Comparison of ENCODE assay signal across 1 cellular context in the genomic region with DNA sequence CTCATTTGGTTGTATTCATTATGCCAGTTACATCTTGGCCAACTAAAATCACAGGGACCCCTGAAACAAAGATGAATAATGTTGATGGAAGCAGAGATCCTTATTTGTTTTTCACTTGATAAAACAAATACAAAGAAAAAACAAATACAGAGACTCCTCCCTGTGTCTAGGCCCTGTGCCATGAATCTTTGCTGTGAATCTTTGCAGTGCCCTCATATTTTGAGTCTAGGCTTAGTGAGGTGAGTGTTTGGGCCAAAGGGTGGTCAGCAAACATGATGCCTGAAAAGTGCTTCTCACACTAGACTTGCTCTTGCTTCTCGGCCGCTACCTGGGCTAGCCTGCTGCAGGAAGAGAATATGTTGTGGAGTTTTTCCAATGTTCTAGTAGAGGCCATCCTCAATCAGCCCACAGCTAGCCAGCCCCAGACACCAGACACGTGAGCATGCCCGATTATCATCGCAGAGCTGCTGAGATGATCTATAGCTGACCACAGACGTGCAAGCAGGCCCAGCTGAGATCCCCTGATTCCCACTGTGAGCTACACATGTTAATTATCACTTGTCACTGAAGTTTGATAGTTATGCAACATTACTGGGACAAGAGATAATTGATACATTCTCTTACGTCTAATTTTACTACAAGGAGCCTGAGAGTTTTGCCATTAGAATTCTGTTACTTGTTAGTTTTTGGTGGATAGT.
TF ChIP-seq lines count a peak whose summit lies in the region.

No MANE protein-coding gene starts in this region.

TF ChIP-seq in K562, 482 proteins besides CTCF, POLR2A, EP300 and RAD21 (continued from another document and continues in another):
- TF ChIP-seq RCOR1 (IDR thresholded peaks at IDR 0.05; ENCODE audit: borderline replicate concordance in 1 of 2, low read depth in 2 of 2, low read length in 2 of 2) = peak; percentile 55 to 86; a peak in 2 of 4 replicates
- no peak for TF ChIP-seq OTX1 (CRISPR knock-in tag; IDR thresholded peaks at IDR 0.05)
- TF ChIP-seq, protein P1, sequence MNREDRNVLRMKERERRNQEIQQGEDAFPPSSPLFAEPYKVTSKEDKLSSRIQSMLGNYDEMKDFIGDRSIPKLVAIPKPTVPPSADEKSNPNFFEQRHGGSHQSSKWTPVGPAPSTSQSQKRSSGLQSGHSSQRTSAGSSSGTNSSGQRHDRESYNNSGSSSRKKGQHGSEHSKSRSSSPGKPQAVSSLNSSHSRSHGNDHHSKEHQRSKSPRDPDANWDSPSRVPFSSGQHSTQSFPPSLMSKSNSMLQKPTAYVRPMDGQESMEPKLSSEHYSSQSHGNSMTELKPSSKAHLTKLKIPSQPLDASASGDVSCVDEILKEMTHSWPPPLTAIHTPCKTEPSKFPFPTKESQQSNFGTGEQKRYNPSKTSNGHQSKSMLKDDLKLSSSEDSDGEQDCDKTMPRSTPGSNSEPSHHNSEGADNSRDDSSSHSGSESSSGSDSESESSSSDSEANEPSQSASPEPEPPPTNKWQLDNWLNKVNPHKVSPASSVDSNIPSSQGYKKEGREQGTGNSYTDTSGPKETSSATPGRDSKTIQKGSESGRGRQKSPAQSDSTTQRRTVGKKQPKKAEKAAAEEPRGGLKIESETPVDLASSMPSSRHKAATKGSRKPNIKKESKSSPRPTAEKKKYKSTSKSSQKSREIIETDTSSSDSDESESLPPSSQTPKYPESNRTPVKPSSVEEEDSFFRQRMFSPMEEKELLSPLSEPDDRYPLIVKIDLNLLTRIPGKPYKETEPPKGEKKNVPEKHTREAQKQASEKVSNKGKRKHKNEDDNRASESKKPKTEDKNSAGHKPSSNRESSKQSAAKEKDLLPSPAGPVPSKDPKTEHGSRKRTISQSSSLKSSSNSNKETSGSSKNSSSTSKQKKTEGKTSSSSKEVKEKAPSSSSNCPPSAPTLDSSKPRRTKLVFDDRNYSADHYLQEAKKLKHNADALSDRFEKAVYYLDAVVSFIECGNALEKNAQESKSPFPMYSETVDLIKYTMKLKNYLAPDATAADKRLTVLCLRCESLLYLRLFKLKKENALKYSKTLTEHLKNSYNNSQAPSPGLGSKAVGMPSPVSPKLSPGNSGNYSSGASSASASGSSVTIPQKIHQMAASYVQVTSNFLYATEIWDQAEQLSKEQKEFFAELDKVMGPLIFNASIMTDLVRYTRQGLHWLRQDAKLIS (CRISPR knock-in tag; IDR thresholded peaks at IDR 0.05) = no peak
- no peak for TF ChIP-seq PHTF2 (CRISPR knock-in tag; IDR thresholded peaks at IDR 0.05)
- no peak for TF ChIP-seq NELFE (IDR thresholded peaks at IDR 0.05; ENCODE audit: insufficient read depth, insufficient read length)
- TF ChIP-seq SUPT5H (IDR thresholded peaks at IDR 0.05) = no peak
- no peak for TF ChIP-seq ZNF253 (CRISPR knock-in tag; conservative IDR thresholded peaks at IDR 0.05)
- peak; percentile 80 for TF ChIP-seq TAL1 (IDR thresholded peaks at IDR 0.05)
- TF ChIP-seq MAFK (IDR thresholded peaks at IDR 0.05; ENCODE audit: low read length) = no peak
- TF ChIP-seq, protein P2, sequence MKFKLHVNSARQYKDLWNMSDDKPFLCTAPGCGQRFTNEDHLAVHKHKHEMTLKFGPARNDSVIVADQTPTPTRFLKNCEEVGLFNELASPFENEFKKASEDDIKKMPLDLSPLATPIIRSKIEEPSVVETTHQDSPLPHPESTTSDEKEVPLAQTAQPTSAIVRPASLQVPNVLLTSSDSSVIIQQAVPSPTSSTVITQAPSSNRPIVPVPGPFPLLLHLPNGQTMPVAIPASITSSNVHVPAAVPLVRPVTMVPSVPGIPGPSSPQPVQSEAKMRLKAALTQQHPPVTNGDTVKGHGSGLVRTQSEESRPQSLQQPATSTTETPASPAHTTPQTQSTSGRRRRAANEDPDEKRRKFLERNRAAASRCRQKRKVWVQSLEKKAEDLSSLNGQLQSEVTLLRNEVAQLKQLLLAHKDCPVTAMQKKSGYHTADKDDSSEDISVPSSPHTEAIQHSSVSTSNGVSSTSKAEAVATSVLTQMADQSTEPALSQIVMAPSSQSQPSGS (CRISPR knock-in tag; IDR thresholded peaks at IDR 0.05) = no peak
- TF ChIP-seq ZNF586 (CRISPR knock-in tag; conservative IDR thresholded peaks at IDR 0.05) = no peak
- TF ChIP-seq ILK (tag; IDR thresholded peaks at IDR 0.05; ENCODE audit: borderline replicate concordance, low read depth) = no peak
- TF ChIP-seq, protein P3, sequence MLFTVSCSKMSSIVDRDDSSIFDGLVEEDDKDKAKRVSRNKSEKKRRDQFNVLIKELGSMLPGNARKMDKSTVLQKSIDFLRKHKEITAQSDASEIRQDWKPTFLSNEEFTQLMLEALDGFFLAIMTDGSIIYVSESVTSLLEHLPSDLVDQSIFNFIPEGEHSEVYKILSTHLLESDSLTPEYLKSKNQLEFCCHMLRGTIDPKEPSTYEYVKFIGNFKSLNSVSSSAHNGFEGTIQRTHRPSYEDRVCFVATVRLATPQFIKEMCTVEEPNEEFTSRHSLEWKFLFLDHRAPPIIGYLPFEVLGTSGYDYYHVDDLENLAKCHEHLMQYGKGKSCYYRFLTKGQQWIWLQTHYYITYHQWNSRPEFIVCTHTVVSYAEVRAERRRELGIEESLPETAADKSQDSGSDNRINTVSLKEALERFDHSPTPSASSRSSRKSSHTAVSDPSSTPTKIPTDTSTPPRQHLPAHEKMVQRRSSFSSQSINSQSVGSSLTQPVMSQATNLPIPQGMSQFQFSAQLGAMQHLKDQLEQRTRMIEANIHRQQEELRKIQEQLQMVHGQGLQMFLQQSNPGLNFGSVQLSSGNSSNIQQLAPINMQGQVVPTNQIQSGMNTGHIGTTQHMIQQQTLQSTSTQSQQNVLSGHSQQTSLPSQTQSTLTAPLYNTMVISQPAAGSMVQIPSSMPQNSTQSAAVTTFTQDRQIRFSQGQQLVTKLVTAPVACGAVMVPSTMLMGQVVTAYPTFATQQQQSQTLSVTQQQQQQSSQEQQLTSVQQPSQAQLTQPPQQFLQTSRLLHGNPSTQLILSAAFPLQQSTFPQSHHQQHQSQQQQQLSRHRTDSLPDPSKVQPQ (CRISPR knock-in tag; IDR thresholded peaks at IDR 0.05; ENCODE audit: borderline replicate concordance) = no peak; the same call in 1 of the 2 replicates
- TF ChIP-seq, protein P4, sequence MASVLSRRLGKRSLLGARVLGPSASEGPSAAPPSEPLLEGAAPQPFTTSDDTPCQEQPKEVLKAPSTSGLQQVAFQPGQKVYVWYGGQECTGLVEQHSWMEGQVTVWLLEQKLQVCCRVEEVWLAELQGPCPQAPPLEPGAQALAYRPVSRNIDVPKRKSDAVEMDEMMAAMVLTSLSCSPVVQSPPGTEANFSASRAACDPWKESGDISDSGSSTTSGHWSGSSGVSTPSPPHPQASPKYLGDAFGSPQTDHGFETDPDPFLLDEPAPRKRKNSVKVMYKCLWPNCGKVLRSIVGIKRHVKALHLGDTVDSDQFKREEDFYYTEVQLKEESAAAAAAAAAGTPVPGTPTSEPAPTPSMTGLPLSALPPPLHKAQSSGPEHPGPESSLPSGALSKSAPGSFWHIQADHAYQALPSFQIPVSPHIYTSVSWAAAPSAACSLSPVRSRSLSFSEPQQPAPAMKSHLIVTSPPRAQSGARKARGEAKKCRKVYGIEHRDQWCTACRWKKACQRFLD (CRISPR knock-in tag; IDR thresholded peaks at IDR 0.05) = no peak
- TF ChIP-seq RFX1 (IDR thresholded peaks at IDR 0.05) = no peak
- TF ChIP-seq ZNF224 (CRISPR knock-in tag; IDR thresholded peaks at IDR 0.05) = no peak
- TF ChIP-seq ZNF134 (CRISPR knock-in tag; conservative IDR thresholded peaks at IDR 0.05) = no peak
- TF ChIP-seq, protein P5, sequence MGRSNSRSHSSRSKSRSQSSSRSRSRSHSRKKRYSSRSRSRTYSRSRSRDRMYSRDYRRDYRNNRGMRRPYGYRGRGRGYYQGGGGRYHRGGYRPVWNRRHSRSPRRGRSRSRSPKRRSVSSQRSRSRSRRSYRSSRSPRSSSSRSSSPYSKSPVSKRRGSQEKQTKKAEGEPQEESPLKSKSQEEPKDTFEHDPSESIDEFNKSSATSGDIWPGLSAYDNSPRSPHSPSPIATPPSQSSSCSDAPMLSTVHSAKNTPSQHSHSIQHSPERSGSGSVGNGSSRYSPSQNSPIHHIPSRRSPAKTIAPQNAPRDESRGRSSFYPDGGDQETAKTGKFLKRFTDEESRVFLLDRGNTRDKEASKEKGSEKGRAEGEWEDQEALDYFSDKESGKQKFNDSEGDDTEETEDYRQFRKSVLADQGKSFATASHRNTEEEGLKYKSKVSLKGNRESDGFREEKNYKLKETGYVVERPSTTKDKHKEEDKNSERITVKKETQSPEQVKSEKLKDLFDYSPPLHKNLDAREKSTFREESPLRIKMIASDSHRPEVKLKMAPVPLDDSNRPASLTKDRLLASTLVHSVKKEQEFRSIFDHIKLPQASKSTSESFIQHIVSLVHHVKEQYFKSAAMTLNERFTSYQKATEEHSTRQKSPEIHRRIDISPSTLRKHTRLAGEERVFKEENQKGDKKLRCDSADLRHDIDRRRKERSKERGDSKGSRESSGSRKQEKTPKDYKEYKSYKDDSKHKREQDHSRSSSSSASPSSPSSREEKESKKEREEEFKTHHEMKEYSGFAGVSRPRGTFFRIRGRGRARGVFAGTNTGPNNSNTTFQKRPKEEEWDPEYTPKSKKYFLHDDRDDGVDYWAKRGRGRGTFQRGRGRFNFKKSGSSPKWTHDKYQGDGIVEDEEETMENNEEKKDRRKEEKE (IDR thresholded peaks at IDR 0.05; ENCODE audit: borderline replicate concordance in 1 of 2, control insufficient read depth in 1 of 2, low read depth in 2 of 2, low read length in 1 of 2) = no peak
- peak; percentile 83 for TF ChIP-seq ARID1B (IDR thresholded peaks at IDR 0.05)
- TF ChIP-seq SP1 (CRISPR knock-in tag; IDR thresholded peaks at IDR 0.05) = no peak
- no peak for TF ChIP-seq MED1 (CRISPR knock-in tag; IDR thresholded peaks at IDR 0.05; ENCODE audit: borderline replicate concordance)
- peak; percentile 74 for TF ChIP-seq DACH1 (IDR thresholded peaks at IDR 0.05; ENCODE audit: partially characterized antibody)
- no peak for TF ChIP-seq ZFX (CRISPR knock-in tag; IDR thresholded peaks at IDR 0.05)
- TF ChIP-seq GABPB2 (CRISPR knock-in tag; conservative IDR thresholded peaks at IDR 0.05) = no peak
- TF ChIP-seq FOS (IDR thresholded peaks at IDR 0.05; ENCODE audit: extremely low read depth, insufficient read length) = no peak
- TF ChIP-seq KHSRP (IDR thresholded peaks at IDR 0.05) = no peak
- TF ChIP-seq, protein P6, sequence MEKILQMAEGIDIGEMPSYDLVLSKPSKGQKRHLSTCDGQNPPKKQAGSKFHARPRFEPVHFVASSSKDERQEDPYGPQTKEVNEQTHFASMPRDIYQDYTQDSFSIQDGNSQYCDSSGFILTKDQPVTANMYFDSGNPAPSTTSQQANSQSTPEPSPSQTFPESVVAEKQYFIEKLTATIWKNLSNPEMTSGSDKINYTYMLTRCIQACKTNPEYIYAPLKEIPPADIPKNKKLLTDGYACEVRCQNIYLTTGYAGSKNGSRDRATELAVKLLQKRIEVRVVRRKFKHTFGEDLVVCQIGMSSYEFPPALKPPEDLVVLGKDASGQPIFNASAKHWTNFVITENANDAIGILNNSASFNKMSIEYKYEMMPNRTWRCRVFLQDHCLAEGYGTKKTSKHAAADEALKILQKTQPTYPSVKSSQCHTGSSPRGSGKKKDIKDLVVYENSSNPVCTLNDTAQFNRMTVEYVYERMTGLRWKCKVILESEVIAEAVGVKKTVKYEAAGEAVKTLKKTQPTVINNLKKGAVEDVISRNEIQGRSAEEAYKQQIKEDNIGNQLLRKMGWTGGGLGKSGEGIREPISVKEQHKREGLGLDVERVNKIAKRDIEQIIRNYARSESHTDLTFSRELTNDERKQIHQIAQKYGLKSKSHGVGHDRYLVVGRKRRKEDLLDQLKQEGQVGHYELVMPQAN (IDR thresholded peaks at IDR 0.05; ENCODE audit: borderline replicate concordance) = no peak
- TF ChIP-seq, protein P7, sequence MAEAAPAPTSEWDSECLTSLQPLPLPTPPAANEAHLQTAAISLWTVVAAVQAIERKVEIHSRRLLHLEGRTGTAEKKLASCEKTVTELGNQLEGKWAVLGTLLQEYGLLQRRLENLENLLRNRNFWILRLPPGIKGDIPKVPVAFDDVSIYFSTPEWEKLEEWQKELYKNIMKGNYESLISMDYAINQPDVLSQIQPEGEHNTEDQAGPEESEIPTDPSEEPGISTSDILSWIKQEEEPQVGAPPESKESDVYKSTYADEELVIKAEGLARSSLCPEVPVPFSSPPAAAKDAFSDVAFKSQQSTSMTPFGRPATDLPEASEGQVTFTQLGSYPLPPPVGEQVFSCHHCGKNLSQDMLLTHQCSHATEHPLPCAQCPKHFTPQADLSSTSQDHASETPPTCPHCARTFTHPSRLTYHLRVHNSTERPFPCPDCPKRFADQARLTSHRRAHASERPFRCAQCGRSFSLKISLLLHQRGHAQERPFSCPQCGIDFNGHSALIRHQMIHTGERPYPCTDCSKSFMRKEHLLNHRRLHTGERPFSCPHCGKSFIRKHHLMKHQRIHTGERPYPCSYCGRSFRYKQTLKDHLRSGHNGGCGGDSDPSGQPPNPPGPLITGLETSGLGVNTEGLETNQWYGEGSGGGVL (CRISPR knock-in tag; IDR thresholded peaks at IDR 0.05) = no peak
- peak; percentile 46; the same call in 1 of the 2 replicates for TF ChIP-seq MECOM (CRISPR knock-in tag; IDR thresholded peaks at IDR 0.05)
- TF ChIP-seq ZNF445 (CRISPR knock-in tag; IDR thresholded peaks at IDR 0.05; ENCODE audit: low read depth) = no peak
- 0 out of 2 replicates have a peak, but pooled peaks have one; percentile 71 for TF ChIP-seq ZNF589 (CRISPR knock-in tag; IDR thresholded peaks at IDR 0.05; ENCODE audit: low read depth)
- TF ChIP-seq JUN (IDR thresholded peaks at IDR 0.05; ENCODE audit: borderline replicate concordance, low read depth, low read length) = no peak
- TF ChIP-seq JUN (CRISPR knock-in tag; IDR thresholded peaks at IDR 0.05; ENCODE audit: borderline replicate concordance) = no peak
- TF ChIP-seq GTF2A2 (tag; IDR thresholded peaks at IDR 0.05) = no peak
- no peak for TF ChIP-seq PHF20 (IDR thresholded peaks at IDR 0.05; ENCODE audit: partially characterized antibody)
- no peak for TF ChIP-seq TRIM28 (IDR thresholded peaks at IDR 0.05)
- no peak for TF ChIP-seq TAF1 (IDR thresholded peaks at IDR 0.05; ENCODE audit: control insufficient read depth, extremely low read depth, insufficient read depth, low read length, severe bottlenecking)
- peak; percentile 44 to 59 for TF ChIP-seq NRF1 (conservative IDR thresholded peaks at IDR 0.05 in 1 of 2, IDR thresholded peaks at IDR 0.05 in 1 of 2)
- TF ChIP-seq SMARCA4 (IDR thresholded peaks at IDR 0.05) = peak; percentile 75
- TF ChIP-seq HEY1 (CRISPR knock-in tag; IDR thresholded peaks at IDR 0.05; ENCODE audit: borderline replicate concordance) = no peak
- no peak for TF ChIP-seq CHD4 (IDR thresholded peaks at IDR 0.05; ENCODE audit: insufficient read depth, insufficient replicate concordance, low read depth, low read length, poor library complexity, severe bottlenecking)
- peak; percentile 69 for TF ChIP-seq SMARCE1 (IDR thresholded peaks at IDR 0.05)
- peak; percentile 57; the same call in 1 of the 2 replicates for TF ChIP-seq LCOR (CRISPR knock-in tag; IDR thresholded peaks at IDR 0.05)
- no peak for TF ChIP-seq SLC30A9 (CRISPR knock-in tag; IDR thresholded peaks at IDR 0.05)
- TF ChIP-seq EHMT2 (IDR thresholded peaks at IDR 0.05) = no peak
- peak; percentile 56; the same call in 1 of the 2 replicates for TF ChIP-seq NBN (IDR thresholded peaks at IDR 0.05; ENCODE audit: low read depth)
- TF ChIP-seq, protein P8, sequence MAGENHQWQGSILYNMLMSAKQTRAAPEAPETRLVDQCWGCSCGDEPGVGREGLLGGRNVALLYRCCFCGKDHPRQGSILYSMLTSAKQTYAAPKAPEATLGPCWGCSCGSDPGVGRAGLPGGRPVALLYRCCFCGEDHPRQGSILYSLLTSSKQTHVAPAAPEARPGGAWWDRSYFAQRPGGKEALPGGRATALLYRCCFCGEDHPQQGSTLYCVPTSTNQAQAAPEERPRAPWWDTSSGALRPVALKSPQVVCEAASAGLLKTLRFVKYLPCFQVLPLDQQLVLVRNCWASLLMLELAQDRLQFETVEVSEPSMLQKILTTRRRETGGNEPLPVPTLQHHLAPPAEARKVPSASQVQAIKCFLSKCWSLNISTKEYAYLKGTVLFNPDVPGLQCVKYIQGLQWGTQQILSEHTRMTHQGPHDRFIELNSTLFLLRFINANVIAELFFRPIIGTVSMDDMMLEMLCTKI (IDR thresholded peaks at IDR 0.05; ENCODE audit: partially characterized antibody) = no peak
